14 cellular contexts compared by ENCODE assay signal in genomic region chr3:48408823-48409281, GRCh38. TPM values are rescaled to one million over a fixed set of nuclear protein-coding genes. Genes with fewer than 3 reads are reported as not detected.
DNase-seq lines count a peak whose midpoint lies in the region; ATAC-seq and TF ChIP-seq lines count a peak whose summit lies in the region.
"Had no signal": no experiment of that assay in that cellular context is flagged by ENCODE, and none has a peak within 500 bp of the region (broad histone marks: within the 10 kb centered on the region; RNA-seq: fewer than 3 reads in every experiment).

No MANE protein-coding gene starts in this region.

- no peak overlapping the region for H3K4me3 Mint-ChIP-seq in activated naive CD4-positive, alpha-beta T cell treated with anti-CD3 and anti-CD28 coated beads for 36 hours
- H3K4me3 Mint-ChIP-seq: memory B cell had no signal

- H3K9ac ChIP-seq in PC-3 (ENCODE audit: low read length), result no peak overlapping the region
- H3K9ac ChIP-seq: BLaER1 had no signal

- H3K9me3 Mint-ChIP-seq in activated naive CD4-positive, alpha-beta T cell treated with anti-CD3 and anti-CD28 coated beads for 36 hours, result no peaks in the 10 kb centered on the region
- H3K9me3 Mint-ChIP-seq: memory B cell had no signal

- intact Hi-C loops in activated naive CD4-positive, alpha-beta T cell treated with anti-CD3 and anti-CD28 coated beads for 36 hours (cut with micrococcal nuclease), result no loop called here
- intact Hi-C loops in PC-3 (cut with micrococcal nuclease), result no loop called here
- intact Hi-C loops in thyroid gland (cut with DNase I), result no loop called here

- no peaks in the 10 kb centered on the region for H3K4me1 Mint-ChIP-seq in activated naive CD4-positive, alpha-beta T cell treated with anti-CD3 and anti-CD28 coated beads for 36 hours (ENCODE audit: low read depth)
- H3K4me1 Mint-ChIP-seq: memory B cell had no signal

- BruUV-seq in PC-3 (replicated peaks; lab: Mats Ljungman, UMichigan), result no TSS peak

- H3F3A ChIP-seq in PC-3 (ENCODE audit: low read length, unreplicated experiment), result no peaks in the 10 kb centered on the region

- no peaks in the 10 kb centered on the region for H3K27me3 Mint-ChIP-seq in activated naive CD4-positive, alpha-beta T cell treated with anti-CD3 and anti-CD28 coated beads for 36 hours (ENCODE audit: low read depth)
- H3K27me3 Mint-ChIP-seq: memory B cell had no signal

- H3K4me1 ChIP-seq in PC-3 (ENCODE audit: insufficient read depth, low read length) (no peaks in the 10 kb centered on the region), thyroid gland (no peaks in the 10 kb centered on the region)

- H3K79me2 ChIP-seq in PC-3 (ENCODE audit: low read length), result no peaks in the 10 kb centered on the region

- H2AFZ ChIP-seq in PC-3 (ENCODE audit: low read length), result no peak overlapping the region

- H3K36me3 ChIP-seq in PC-3 (ENCODE audit: low read depth, low read length), result no peaks in the 10 kb centered on the region
- H3K36me3 ChIP-seq in thyroid gland, result peaks cover 67 to 81% of the 10 kb centered on the region in 2 donors

- DNase-seq in activated naive CD4-positive, alpha-beta T cell treated with anti-CD3 and anti-CD28 coated beads for 36 hours, result peak; percentile 16
- DNase-seq in activated naive CD4-positive, alpha-beta T cell treated with anti-CD3 and anti-CD28 coated beads, Interleukin-2, amount 50 U/mL, for 16 hours, result no peak
- DNase-seq in PC-3, result no peak
- peak; percentile 55 for DNase-seq in iPS-NIHi11 (ENCODE audit: low spot score)
- peak; percentile 0 to 1 for DNase-seq in thyroid gland
- DNase-seq in stimulated activated CD4-positive, alpha-beta T cell treated with anti-CD3 and anti-CD28 coated beads, Interleukin-2, amount 100 ng/mL, for 48 hours, result no peak
- DNase-seq in HT-29 (ENCODE audit: low spot score), result no peak
- DNase-seq in DMS153 (lab: John Stamatoyannopoulos, UW), result no peak
- DNase-seq: activated CD4-positive, CD25-positive, alpha-beta regulatory T cell; anterior cingulate cortex; NCI-H1092 treated with DMSO at 0.1 percent for 48 hours had no signal

- POLR2A ChIA-PET in PC-3 (lab: Charles Lee; ENCODE audit: unreplicated experiment), result no interaction called here

- H3K27ac ChIP-seq in PC-3 (ENCODE audit: low read length), result no peak overlapping the region
- no peak overlapping the region for H3K27ac ChIP-seq in thyroid gland
- H3K27ac ChIP-seq: BLaER1, skin epidermis had no signal

- ATAC-seq in PC-3, result no peak

- WGBS in thyroid gland, 2 donors, result 87 to 88% methylated on average over 4 of the region's 4 CpGs

- H4K20me1 ChIP-seq in PC-3 (ENCODE audit: low read length), result no peaks in the 10 kb centered on the region

- H3K4me2 ChIP-seq in PC-3 (ENCODE audit: low read length), result no peak overlapping the region
- H3K4me2 ChIP-seq: BLaER1 had no signal

- TF ChIP-seq CTCF in PC-3 (conservative IDR thresholded peaks at IDR 0.05; ENCODE audit: low read depth, low read length) (peak; percentile 20; the same call in 1 of the 2 replicates), thyroid gland (IDR thresholded peaks at IDR 0.05) (no peak)

- CTCF ChIA-PET in activated naive CD4-positive, alpha-beta T cell treated with anti-CD3 and anti-CD28 coated beads for 36 hours (lab: Charles Lee), result interaction anchor here (0.7 to 11.9 kb wide), 4 partner anchors 8 to 140 kb away, joined by 3 to 162 read pairs (median 4); no protein-coding TSS in a partner anchor
- CTCF ChIA-PET in PC-3 (lab: Charles Lee), result interaction anchor here (0.5 to 0.9 kb wide), 3 partner anchors 27 to 101 kb away, joined by 4 to 6 read pairs (median 5); no protein-coding TSS in a partner anchor

- H3K36me3 Mint-ChIP-seq in activated naive CD4-positive, alpha-beta T cell treated with anti-CD3 and anti-CD28 coated beads for 36 hours (ENCODE audit: low read depth), result no peaks in the 10 kb centered on the region
- H3K36me3 Mint-ChIP-seq: memory B cell had no signal

- no peaks in the 10 kb centered on the region for H3K27me3 ChIP-seq in PC-3 (ENCODE audit: low read length)
- H3K27me3 ChIP-seq in thyroid gland, result no peaks in the 10 kb centered on the region
- H3K27me3 ChIP-seq: BLaER1 had no signal

- no peak for TF ChIP-seq POLR2A in thyroid gland (IDR thresholded peaks at IDR 0.05)

- no peak overlapping the region for H3K27ac Mint-ChIP-seq in activated naive CD4-positive, alpha-beta T cell treated with anti-CD3 and anti-CD28 coated beads for 36 hours
- H3K27ac Mint-ChIP-seq: memory B cell had no signal

- no peaks in the 10 kb centered on the region for H3K9me2 ChIP-seq in PC-3 (replicated peaks; ENCODE audit: low read length)

- H3K4me3 ChIP-seq in PC-3 (ENCODE audit: low read length), result no peak overlapping the region
- H3K4me3 ChIP-seq in thyroid gland (replicated peaks in 1 of 3), result no peak overlapping the region
- H3K4me3 ChIP-seq: BLaER1, skin epidermis had no signal

- H3K9me3 ChIP-seq in PC-3 (ENCODE audit: low read length) (no peaks in the 10 kb centered on the region), thyroid gland (no peaks in the 10 kb centered on the region)
- H3K9me3 ChIP-seq: BLaER1 had no signal

RNA-seq across cellular contexts. Expression of gene PLXNB1, which starts 21.0 kb away (rescaled TPM):
- 1 to 10 TPM; 1.5 to 2.0 TPM for total RNA-seq in activated naive CD4-positive, alpha-beta T cell treated with anti-CD3 and anti-CD28 coated beads for 36 hours
- total RNA-seq in PC-3 (2014; rRNA removed), result 31.8 and 35.4 TPM in 2 replicates
- total RNA-seq in thyroid gland, result 100 to 1,000 TPM; 126 to 216 (median 138) TPM
- 194 and 209 TPM in 2 replicates for total RNA-seq in HT-29 (2014; rRNA removed; shearing (Covaris generic))

RNA-seq across cellular contexts. Expression of gene CCDC51, which starts 31.1 kb away (rescaled TPM):
- total RNA-seq in activated naive CD4-positive, alpha-beta T cell treated with anti-CD3 and anti-CD28 coated beads for 36 hours, result 10 to 100 TPM; 16.4 to 17.4 TPM
- total RNA-seq in PC-3 (2014; rRNA removed) (27.8 and 30.9 TPM in 2 replicates), thyroid gland (10 to 100 TPM in 3 of 4 donors, 1 to 10 TPM in 1; 8.6 to 17.0 (median 15.0) TPM)
- 19.1 and 24.3 TPM in 2 replicates for total RNA-seq in HT-29 (2014; rRNA removed; shearing (Covaris generic))

RNA-seq across cellular contexts. Expression of gene TMA7, which starts 31.2 kb away (rescaled TPM):
- total RNA-seq in activated naive CD4-positive, alpha-beta T cell treated with anti-CD3 and anti-CD28 coated beads for 36 hours, result 100 to 1,000 TPM; 319 to 353 TPM
- 517 and 618 TPM in 2 replicates for total RNA-seq in PC-3 (2014; rRNA removed)
- 100 to 1,000 TPM; 133 to 413 (median 301) TPM for total RNA-seq in thyroid gland
- total RNA-seq in HT-29 (2014; rRNA removed; shearing (Covaris generic)), result 173 and 180 TPM in 2 replicates

RNA-seq across cellular contexts. Expression of gene FBXW12, which starts 36.8 kb away (rescaled TPM):
- not detected for total RNA-seq in activated naive CD4-positive, alpha-beta T cell treated with anti-CD3 and anti-CD28 coated beads for 36 hours
- total RNA-seq in PC-3 (2014; rRNA removed), result not detected in 2 replicates
- not detected for total RNA-seq in thyroid gland
- not detected in 2 replicates for total RNA-seq in HT-29 (2014; rRNA removed; shearing (Covaris generic))

RNA-seq across cellular contexts. Expression of gene ATRIP, which starts 37.7 kb away (rescaled TPM):
- 10 to 100 TPM in 1 of 2 experiments, 1 to 10 TPM in 1; 8.9 to 10.0 TPM for total RNA-seq in activated naive CD4-positive, alpha-beta T cell treated with anti-CD3 and anti-CD28 coated beads for 36 hours
- total RNA-seq in PC-3 (2014; rRNA removed), result 13.9 and 16.1 TPM in 2 replicates
- total RNA-seq in thyroid gland, result 10 to 100 TPM in 2 of 4 donors, 1 to 10 TPM in 2; 8.4 to 13.9 (median 11.0) TPM
- total RNA-seq in HT-29 (2014; rRNA removed; shearing (Covaris generic)), result 6.7 and 7.7 TPM in 2 replicates

Comparison
In these comparisons a context has a peak if more than half of its experiments do, and no peak if none do; other contexts are left out.
1. DNase-seq: peak in activated naive CD4-positive, alpha-beta T cell treated with anti-CD3 and anti-CD28 coated beads for 36 hours (single experiment), iPS-NIHi11 (single experiment) and thyroid gland (2 of 2); none in activated naive CD4-positive, alpha-beta T cell treated with anti-CD3 and anti-CD28 coated beads, Interleukin-2, amount 50 U/mL, for 16 hours (single experiment), PC-3 (single experiment), stimulated activated CD4-positive, alpha-beta T cell treated with anti-CD3 and anti-CD28 coated beads, Interleukin-2, amount 100 ng/mL, for 48 hours (0 of 2), HT-29 (single experiment) and DMS153 (single experiment).
2. RNA of gene PLXNB1, which starts 21.0 kb away (total RNA-seq): 194 to 209 TPM in HT-29, 126 to 216 TPM in thyroid gland and 31.8 to 35.4 TPM in PC-3; 1.5 to 2.0 TPM in activated naive CD4-positive, alpha-beta T cell treated with anti-CD3 and anti-CD28 coated beads for 36 hours; every median in the first group is over 10 times any median in the second.